ENCODE assay signal across 2 cellular contexts in the genomic region with DNA sequence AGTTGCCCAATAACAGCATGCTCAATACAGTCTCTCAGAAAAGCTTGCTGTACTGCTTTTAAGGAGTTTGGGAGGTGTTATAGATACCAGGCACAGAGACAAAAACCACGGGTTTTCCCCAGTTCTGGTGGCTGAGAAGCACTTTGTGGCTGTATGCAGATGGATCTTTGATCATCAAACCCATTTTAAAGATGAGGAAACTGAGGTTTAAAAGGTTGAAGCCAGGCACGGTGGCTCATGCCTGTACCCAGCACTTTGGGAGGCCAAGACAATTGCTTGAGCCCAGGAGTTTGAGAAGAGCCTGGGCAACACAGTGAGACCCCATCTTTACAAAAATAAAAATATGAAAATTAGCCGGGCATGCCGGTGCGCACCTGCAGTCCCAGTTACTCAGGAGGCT.
TF ChIP-seq lines count a peak whose summit lies in the region.

No MANE protein-coding gene starts in this region.

TF ChIP-seq in GM23338, 12 proteins besides CTCF, POLR2A, EP300 and RAD21:
- TF ChIP-seq, protein P1, sequence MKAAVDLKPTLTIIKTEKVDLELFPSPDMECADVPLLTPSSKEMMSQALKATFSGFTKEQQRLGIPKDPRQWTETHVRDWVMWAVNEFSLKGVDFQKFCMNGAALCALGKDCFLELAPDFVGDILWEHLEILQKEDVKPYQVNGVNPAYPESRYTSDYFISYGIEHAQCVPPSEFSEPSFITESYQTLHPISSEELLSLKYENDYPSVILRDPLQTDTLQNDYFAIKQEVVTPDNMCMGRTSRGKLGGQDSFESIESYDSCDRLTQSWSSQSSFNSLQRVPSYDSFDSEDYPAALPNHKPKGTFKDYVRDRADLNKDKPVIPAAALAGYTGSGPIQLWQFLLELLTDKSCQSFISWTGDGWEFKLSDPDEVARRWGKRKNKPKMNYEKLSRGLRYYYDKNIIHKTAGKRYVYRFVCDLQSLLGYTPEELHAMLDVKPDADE (IDR thresholded peaks at IDR 0.05): no peak
- no peak for TF ChIP-seq EZH2 (IDR thresholded peaks at IDR 0.05; ENCODE audit: low read depth, unreplicated experiment)
- no peak for TF ChIP-seq JUNB (IDR thresholded peaks at IDR 0.05; ENCODE audit: unreplicated experiment)
- TF ChIP-seq ZNF331 (CRISPR knock-in tag; IDR thresholded peaks at IDR 0.05; ENCODE audit: low read depth): no peak
- no peak for TF ChIP-seq ZNF114 (CRISPR knock-in tag; IDR thresholded peaks at IDR 0.05)
- no peak for TF ChIP-seq NANOG (IDR thresholded peaks at IDR 0.05; ENCODE audit: borderline replicate concordance)
- TF ChIP-seq ZNF462 (CRISPR knock-in tag; IDR thresholded peaks at IDR 0.05): no peak

TF ChIP-seq in HepG2, 621 proteins besides CTCF, POLR2A, EP300 and RAD21:
- TF ChIP-seq ZNF333 (CRISPR knock-in tag; IDR thresholded peaks at IDR 0.05; ENCODE audit: borderline replicate concordance): no peak
- peak; percentile 74 for TF ChIP-seq ZNF629 (CRISPR knock-in tag; conservative IDR thresholded peaks at IDR 0.05)
TF ChIP-seq in HepG2: peak in this region for 1.
